12 cellular contexts compared by ENCODE assay signal in the genomic region with DNA sequence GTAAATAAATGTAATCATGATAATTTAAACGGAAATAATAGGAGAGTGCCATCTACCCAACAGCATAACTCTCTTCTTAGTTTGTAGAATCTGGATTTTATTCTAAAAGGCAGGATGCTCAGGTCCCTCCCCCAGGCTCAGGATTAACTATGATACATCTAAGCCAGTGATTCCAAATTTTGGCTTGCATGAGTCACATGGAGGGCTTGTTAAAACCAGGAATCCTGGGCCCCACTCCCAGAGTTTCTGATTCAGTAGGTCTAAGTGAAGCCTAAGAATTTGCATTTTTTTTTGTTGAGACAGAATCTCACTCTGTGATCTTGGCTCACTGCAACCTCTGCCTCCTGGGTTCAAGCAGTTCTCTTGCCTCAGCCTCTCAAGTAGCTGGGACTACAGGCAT.
DNase-seq lines count a peak whose midpoint lies in the region; ATAC-seq and TF ChIP-seq lines count a peak whose summit lies in the region.
"Had no signal": no experiment of that assay in that cellular context is flagged by ENCODE, and none has a peak within 500 bp of the region (broad histone marks: within the 10 kb centered on the region; RNA-seq: fewer than 3 reads in every experiment).

No MANE protein-coding gene starts in this region.

- H3K27me3 Mint-ChIP-seq in HFFc6 (ENCODE audit: insufficient read depth), result peaks cover 2% of the 10 kb centered on the region; the same call in 1 of the 2 replicates

- ATAC-seq in right cardiac atrium (no peak), thoracic aorta (ENCODE audit: insufficient number of reproducible peaks, low FRiP score, low read depth) (no peak), GM21717 (IDR thresholded peaks at IDR 0.05; ENCODE audit: unreplicated experiment) (no peak), HG03457 (IDR thresholded peaks at IDR 0.05; ENCODE audit: unreplicated experiment) (no peak)
- ATAC-seq: K562 had no signal

- H3K4me3 ChIP-seq in right cardiac atrium (ENCODE audit: low read length), result no peak overlapping the region
- H3K4me3 ChIP-seq in thoracic aorta, result no peak overlapping the region
- H3K4me3 ChIP-seq: cardiac muscle cell, esophagus squamous epithelium, K562, Peyer's patch had no signal

- 46% methylated on average over 1 of the region's 1 CpG for WGBS in right cardiac atrium

- H3K27me3 ChIP-seq in right cardiac atrium (ENCODE audit: control insufficient read depth, insufficient read depth) (no peaks in the 10 kb centered on the region), thoracic aorta (replicated peaks; ENCODE audit: insufficient read depth) (no peaks in the 10 kb centered on the region)
- H3K27me3 ChIP-seq: Peyer's patch had no signal

- DNase-seq in HFFc6, result peak; percentile 88
- peak; percentile 45 for DNase-seq in amniotic epithelial cell (ENCODE audit: low read depth)
- peak in 2 of 3 donors; percentile 25 to 55 for DNase-seq in right cardiac atrium
- no peak for DNase-seq in thoracic aorta (ENCODE audit: low spot score)
- DNase-seq in GDM1 (lab: John Stamatoyannopoulos, UW), result no peak
- DNase-seq: activated T-cell treated with anti-CD3 and anti-CD28 coated beads for 4 hours, esophagus squamous epithelium, Peyer's patch had no signal

- H3K4me1 ChIP-seq in right cardiac atrium (ENCODE audit: control insufficient read depth, insufficient read depth, low read length) (peaks cover 14% of the 10 kb centered on the region), thoracic aorta (ENCODE audit: control insufficient read depth in 1 of 2, low read depth in 2 of 2) (peaks cover 23 to 44% of the 10 kb centered on the region in 2 donors)

- H3K36me3 Mint-ChIP-seq in HFFc6 (ENCODE audit: low read depth), result no peaks in the 10 kb centered on the region

- intact Hi-C loops in right cardiac atrium (cut with DNase I), result no loop called here

- no peak for TF ChIP-seq CTCF in HFFc6 (IDR thresholded peaks at IDR 0.05)
- TF ChIP-seq CTCF in thoracic aorta (IDR thresholded peaks at IDR 0.05), result no peak

- peaks cover 57% of the 10 kb centered on the region for H3K4me1 Mint-ChIP-seq in HFFc6 (ENCODE audit: low read depth)

- H3K9me3 ChIP-seq in right cardiac atrium (ENCODE audit: control insufficient read depth, low read length), result peaks cover 3% of the 10 kb centered on the region
- H3K9me3 ChIP-seq in thoracic aorta, result no peaks in the 10 kb centered on the region
- H3K9me3 ChIP-seq: esophagus squamous epithelium, Peyer's patch had no signal

- H3K27ac ChIP-seq in right cardiac atrium (ENCODE audit: low read length) (no peak overlapping the region), thoracic aorta (peak overlapping the region; percentile 50 to 53)
- H3K27ac ChIP-seq: cardiac muscle cell had no signal

- peak overlapping the region; percentile 73 for H3K4me3 Mint-ChIP-seq in HFFc6

- H3K36me3 ChIP-seq in thoracic aorta, result no peaks in the 10 kb centered on the region
- H3K36me3 ChIP-seq: cardiac muscle cell, esophagus squamous epithelium, Peyer's patch had no signal

- H3K27ac Mint-ChIP-seq in HFFc6, result peak overlapping the region; percentile 83

- H3K9me3 Mint-ChIP-seq in HFFc6, result no peaks in the 10 kb centered on the region

Comparison
In these comparisons a context has a peak if more than half of its experiments do, and no peak if none do; other contexts are left out.
1. DNase-seq: peak in HFFc6 (single experiment), amniotic epithelial cell (single experiment) and right cardiac atrium (2 of 3); none in thoracic aorta (single experiment) and GDM1 (single experiment).